22 cellular contexts compared by ENCODE assay signal in the genomic region with DNA sequence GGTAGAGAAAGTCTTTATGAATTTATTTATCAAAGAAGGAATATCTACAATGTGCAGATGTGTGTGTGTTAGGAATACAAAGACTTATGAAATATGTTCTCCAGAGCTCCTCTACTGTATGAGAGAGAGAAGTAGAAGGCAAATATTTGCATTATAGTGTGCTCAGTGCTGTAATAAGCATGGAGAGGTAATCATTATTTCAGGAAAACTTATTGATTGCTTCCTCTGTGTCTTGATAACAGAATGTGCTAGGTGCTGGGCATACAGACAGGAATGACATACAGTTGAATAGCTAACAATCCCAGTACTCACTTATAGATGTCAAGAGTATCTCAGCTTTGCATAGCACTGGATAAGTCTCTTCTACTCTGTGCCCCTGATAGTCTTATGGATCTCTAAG.
"Had no signal": no experiment of that assay in that cellular context is flagged by ENCODE, and none has a peak within 500 bp of the region (broad histone marks: within the 10 kb centered on the region; RNA-seq: fewer than 3 reads in every experiment).

No MANE protein-coding gene starts in this region.

- H3K9me3 ChIP-seq: esophagus squamous epithelium, psoas muscle, sigmoid colon, stomach, thyroid gland, vagina had no signal

- H3K4me3 ChIP-seq: esophagus squamous epithelium, lung, neural progenitor cell, psoas muscle, sigmoid colon, stomach, thyroid gland, vagina had no signal

- H3K4me1 Mint-ChIP-seq: memory B cell, neural progenitor cell had no signal

- ATAC-seq: effector memory CD8-positive, alpha-beta T cell; psoas muscle; right cardiac atrium; stimulated activated effector memory CD8-positive, alpha-beta T cell treated with anti-CD3 and anti-CD28 coated beads, Interleukin-12 subunit alpha, Interleukin-12 subunit beta, amount 100 ng/mL, for 72 hours had no signal

- H3K36me3 ChIP-seq: neural progenitor cell had no signal

- H3K27ac Mint-ChIP-seq: memory B cell; nephron; neural progenitor cell; stimulated activated effector memory CD8-positive, alpha-beta T cell treated with anti-CD3 and anti-CD28 coated beads, Interleukin-12 subunit alpha, Interleukin-12 subunit beta, amount 100 ng/mL, for 72 hours had no signal

- H3K9me3 Mint-ChIP-seq: effector memory CD8-positive, alpha-beta T cell; memory B cell; nephron; neural progenitor cell; stimulated activated effector memory CD8-positive, alpha-beta T cell treated with anti-CD3 and anti-CD28 coated beads, Interleukin-12 subunit alpha, Interleukin-12 subunit beta, amount 100 ng/mL, for 72 hours had no signal

- H3K4me3 Mint-ChIP-seq: effector memory CD8-positive, alpha-beta T cell; memory B cell; nephron; neural progenitor cell; stimulated activated effector memory CD8-positive, alpha-beta T cell treated with anti-CD3 and anti-CD28 coated beads, Interleukin-12 subunit alpha, Interleukin-12 subunit beta, amount 100 ng/mL, for 72 hours had no signal

- H3K27ac ChIP-seq: esophagus squamous epithelium, neural progenitor cell, psoas muscle, sigmoid colon, stomach, thyroid gland, vagina had no signal

- H3K4me1 ChIP-seq: neural progenitor cell, stomach, vagina had no signal

- DNase-seq: cortex of kidney; effector memory CD8-positive, alpha-beta T cell; erythroblast; esophagus squamous epithelium; foreskin melanocyte; hypothalamus; nucleus accumbens; psoas muscle; right cardiac atrium; sigmoid colon; stimulated activated CD4-positive, alpha-beta T cell treated with anti-CD3 and anti-CD28 coated beads, Interleukin-2, amount 100 ng/mL, for 24 hours; stimulated activated CD4-positive, alpha-beta T cell treated with anti-CD3 and anti-CD28 coated beads, Interleukin-4, amount 100 ng/mL, for 24 hours; stimulated activated naive CD4-positive, alpha-beta T cell treated with Interleukin-2 at 50 U/mL for 16 hours; stomach; thyroid gland; trophoblast cell had no signal

- H3K27me3 ChIP-seq: esophagus squamous epithelium, neural progenitor cell, sigmoid colon, stomach, thyroid gland, vagina had no signal

- H3K27me3 Mint-ChIP-seq: effector memory CD8-positive, alpha-beta T cell; memory B cell had no signal
